1 cellular context compared by ENCODE assay signal in genomic region chr17:15490634-15491261, GRCh38.
TF ChIP-seq lines count a peak whose summit lies in the region.

No MANE protein-coding gene starts in this region.

TF ChIP-seq in H1, 55 proteins besides CTCF, POLR2A, EP300 and RAD21 (continued from another document):
- TF ChIP-seq CBX8 (IDR thresholded peaks at IDR 0.05; ENCODE audit: borderline replicate concordance, low read depth, low read length), result no peak
- no peak for TF ChIP-seq CHD7 (IDR thresholded peaks at IDR 0.05; ENCODE audit: insufficient replicate concordance, low read length)
- no peak for TF ChIP-seq POLR2AphosphoS5 (IDR thresholded peaks at IDR 0.05; ENCODE audit: low read depth, low read length)
- no peak for TF ChIP-seq PHF8 (conservative IDR thresholded peaks at IDR 0.05; ENCODE audit: low read depth, low read length)
- TF ChIP-seq TCF12 (IDR thresholded peaks at IDR 0.05; ENCODE audit: low read depth, low read length), result no peak
- no peak for TF ChIP-seq SRF (IDR thresholded peaks at IDR 0.05; ENCODE audit: low read depth, low read length)
- TF ChIP-seq JUND (IDR thresholded peaks at IDR 0.05; ENCODE audit: low read length), result no peak
- TF ChIP-seq RNF2 (IDR thresholded peaks at IDR 0.05; ENCODE audit: borderline replicate concordance, low read depth, low read length, missing control alignments, poor library complexity, severe bottlenecking), result no peak
- no peak for TF ChIP-seq BRCA1 (IDR thresholded peaks at IDR 0.05; ENCODE audit: low read depth, low read length)
- peak; percentile 36; the same call in 1 of the 2 replicates for TF ChIP-seq YY1 (IDR thresholded peaks at IDR 0.05; ENCODE audit: low read depth, low read length)
- no peak for TF ChIP-seq BCL11A (IDR thresholded peaks at IDR 0.05; ENCODE audit: low read depth in 2 of 2, low read length in 2 of 2)
- 0 out of 2 replicates have a peak, but pooled peaks have one; percentile 20 for TF ChIP-seq E2F6 (IDR thresholded peaks at IDR 0.05)
- TF ChIP-seq KDM1A (IDR thresholded peaks at IDR 0.05; ENCODE audit: borderline replicate concordance, low read length), result no peak
- TF ChIP-seq GABPA (IDR thresholded peaks at IDR 0.05; ENCODE audit: borderline replicate concordance, insufficient read depth, low read length), result no peak
- TF ChIP-seq SIN3A (conservative IDR thresholded peaks at IDR 0.05 in 1 of 2, IDR thresholded peaks at IDR 0.05 in 1 of 2; ENCODE audit: low read depth in 1 of 2, low read length in 2 of 2), result no peak
- no peak for TF ChIP-seq EZH2 (IDR thresholded peaks at IDR 0.05; ENCODE audit: low read depth, low read length, severe bottlenecking)
- TF ChIP-seq SUZ12 (IDR thresholded peaks at IDR 0.05; ENCODE audit: low read length), result no peak
- TF ChIP-seq SIX5 (IDR thresholded peaks at IDR 0.05; ENCODE audit: low read depth, low read length), result no peak
- no peak for TF ChIP-seq HDAC6 (IDR thresholded peaks at IDR 0.05; ENCODE audit: low read depth, low read length)
- no peak for TF ChIP-seq ZNF274 (IDR thresholded peaks at IDR 0.05; ENCODE audit: borderline replicate concordance, extremely low read depth, low read length)
- TF ChIP-seq TAF1 (IDR thresholded peaks at IDR 0.05; ENCODE audit: low read depth, low read length), result no peak
- TF ChIP-seq ATF3 (IDR thresholded peaks at IDR 0.05; ENCODE audit: insufficient read depth, low read depth, low read length), result no peak
- TF ChIP-seq ATF2 (IDR thresholded peaks at IDR 0.05; ENCODE audit: low read length), result no peak
- TF ChIP-seq RFX5 (IDR thresholded peaks at IDR 0.05; ENCODE audit: borderline replicate concordance, low read depth, low read length), result no peak
- TF ChIP-seq CTBP2 (IDR thresholded peaks at IDR 0.05; ENCODE audit: borderline replicate concordance, insufficient read depth, insufficient read length, low read length), result no peak
- 0 out of 2 replicates have a peak, but pooled peaks have one; percentile 13 for TF ChIP-seq EGR1 (IDR thresholded peaks at IDR 0.05; ENCODE audit: borderline replicate concordance, low read depth, low read length)
- no peak for TF ChIP-seq CREB1 (IDR thresholded peaks at IDR 0.05)
